ENCODE assay signal across 18 cellular contexts in the genomic region with DNA sequence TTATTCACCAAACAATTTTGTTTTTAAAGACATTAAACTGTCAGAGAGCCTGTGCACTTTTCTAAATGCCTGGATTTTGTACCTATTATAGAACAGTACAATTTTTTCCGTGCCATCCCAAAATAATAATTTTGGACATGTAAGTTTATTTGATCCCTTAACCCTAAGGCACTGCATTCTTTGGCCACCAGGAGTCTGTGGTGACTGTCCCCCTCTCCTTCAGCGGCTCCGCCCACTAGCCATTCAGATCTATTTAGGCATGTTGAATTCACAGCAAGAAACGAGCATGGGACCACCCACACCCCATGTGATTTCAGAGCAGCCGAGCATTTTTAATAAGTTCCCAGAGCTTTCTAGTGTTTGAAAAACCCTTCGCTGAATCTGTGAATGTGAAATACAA.
A peak's percentile ranks its signal among the peaks of the same experiment; 100 is the strongest.
DNase-seq lines count a peak whose midpoint lies in the region; ATAC-seq, FAIRE-seq and TF ChIP-seq lines count a peak whose summit lies in the region.
"Had no signal": no experiment of that assay in that cellular context is flagged by ENCODE, and none has a peak within 500 bp of the region (broad histone marks: within the 10 kb centered on the region; RNA-seq: fewer than 3 reads in every experiment).

No MANE protein-coding gene starts in this region.

- no peak overlapping the region for H3K9ac ChIP-seq in Karpas-422 (ENCODE audit: low read length)
- no peak overlapping the region for H3K9ac ChIP-seq in K562 (ENCODE audit: insufficient read depth in 1 of 2, low read depth in 2 of 2, low read length in 2 of 2)

- no peak overlapping the region for H3K27ac ChIP-seq in Karpas-422 (ENCODE audit: low read length)
- H3K27ac ChIP-seq in K562 (ENCODE audit: extremely low read depth, low read depth, low read length) = no peak overlapping the region
- no peak overlapping the region for H3K27ac ChIP-seq in adrenal gland
- H3K27ac ChIP-seq: breast epithelium had no signal

- CTCF ChIA-PET in BJ (lab: Yijun Ruan, JAX) (interaction anchor here (0.8 to 1.3 kb wide), 4 partner anchors 10 to 184 kb away, joined by 3 to 4 read pairs (median 3); no protein-coding TSS in a partner anchor), K562 (lab: Yijun Ruan, JAX; ENCODE audit: low intra/inter-chr PET ratio) (interaction anchor here (0.6 kb wide), 1 partner anchor 95 kb away, joined by 3 read pairs; no protein-coding TSS in a partner anchor)

- H3K79me2 ChIP-seq in Karpas-422 (ENCODE audit: low read length) (no peaks in the 10 kb centered on the region), K562 (ENCODE audit: control insufficient read depth, insufficient read depth, low read length) (no peaks in the 10 kb centered on the region)

- TF ChIP-seq POLR2A in K562 (conservative IDR thresholded peaks at IDR 0.05) (no peak), adrenal gland (IDR thresholded peaks at IDR 0.05) (no peak)

- no peaks in the 10 kb centered on the region for H3K36me3 Mint-ChIP-seq in nephron (ENCODE audit: low read depth)
- H3K36me3 Mint-ChIP-seq in activated T-cell treated with anti-CD3 and anti-CD28 coated beads, Interleukin-2, amount 50 U/mL, for 24 hours (ENCODE audit: low read depth) = no peaks in the 10 kb centered on the region
- H3K36me3 Mint-ChIP-seq: activated CD8-positive, alpha-beta memory T cell treated with anti-CD3 and anti-CD28 coated beads, Interleukin-2, amount 10 ng/mL, durations not matched to agents 7 days and 5 days had no signal

- ATAC-seq in K562 = peak; percentile 80
- ATAC-seq in GM18861 (IDR thresholded peaks at IDR 0.05; ENCODE audit: unreplicated experiment) = no peak
- ATAC-seq: activated CD8-positive, alpha-beta memory T cell treated with anti-CD3 and anti-CD28 coated beads, Interleukin-2, amount 10 ng/mL, durations not matched to agents 7 days and 5 days had no signal

- peaks cover 7% of the 10 kb centered on the region for H3K27me3 Mint-ChIP-seq in nephron (ENCODE audit: low read depth)
- H3K27me3 Mint-ChIP-seq in activated T-cell treated with anti-CD3 and anti-CD28 coated beads, Interleukin-2, amount 50 U/mL, for 24 hours = peaks cover 6% of the 10 kb centered on the region

- no peak overlapping the region for H3K4me2 ChIP-seq in Karpas-422 (ENCODE audit: low read depth, low read length, poor library complexity, severe bottlenecking)
- no peak overlapping the region for H3K4me2 ChIP-seq in K562 (ENCODE audit: insufficient read depth, low read length)
- H3K4me2 ChIP-seq: smooth muscle cell had no signal

- TF ChIP-seq RAD21 in K562 (CRISPR knock-in tag; conservative IDR thresholded peaks at IDR 0.05 in 1 of 2, IDR thresholded peaks at IDR 0.05 in 1 of 2) = peak in 1 of 2 experiments; percentile 9; a peak in 1 of 4 replicates

- no peaks in the 10 kb centered on the region for H3K4me1 Mint-ChIP-seq in nephron
- H3K4me1 Mint-ChIP-seq in activated T-cell treated with anti-CD3 and anti-CD28 coated beads, Interleukin-2, amount 50 U/mL, for 24 hours (ENCODE audit: low read depth) = no peaks in the 10 kb centered on the region
- H3K4me1 Mint-ChIP-seq: activated B cell treated with CpG ODN at 0.5 μM for 24 hours; activated CD8-positive, alpha-beta memory T cell treated with anti-CD3 and anti-CD28 coated beads, Interleukin-2, amount 10 ng/mL, durations not matched to agents 7 days and 5 days had no signal

- H3K9me1 ChIP-seq in K562 (ENCODE audit: control insufficient read depth, insufficient read depth, low read length) = no peaks in the 10 kb centered on the region

- no peak for FAIRE-seq in K562 (lab: Jason Lieb, UNC)

- TF ChIP-seq EP300 in K562 (IDR thresholded peaks at IDR 0.05; ENCODE audit: low read length) = no peak

- BruUV-seq in K562 (replicated peaks; lab: Mats Ljungman, UMichigan) = no TSS peak

- intact Hi-C loops in K562 (cut with micrococcal nuclease) = no loop called here
- intact Hi-C loops in adrenal gland (cut with DNase I) = no loop called here

- no peaks in the 10 kb centered on the region for H4K20me1 ChIP-seq in Karpas-422 (ENCODE audit: insufficient read depth, low read depth, low read length)
- no peaks in the 10 kb centered on the region for H4K20me1 ChIP-seq in K562 (replicated peaks; ENCODE audit: control insufficient read depth, insufficient read depth, low read length)

- no peak for DNase-seq in BJ (ENCODE audit: low read depth)
- peak; percentile 52 for DNase-seq in Karpas-422
- peak; percentile 10 to 24 (median 12) for DNase-seq in K562 (ENCODE audit: extremely low read depth in 1 of 4, low spot score in 3 of 4)
- no peak for DNase-seq in adrenal gland
- no peak for DNase-seq in activated T-cell treated with anti-CD3 and anti-CD28 coated beads, Interleukin-2, amount 50 U/mL, for 24 hours
- no peak for DNase-seq in NCI-H2227 (lab: John Stamatoyannopoulos, UW; ENCODE audit: unreplicated experiment)
- DNase-seq: activated B cell treated with CpG ODN at 0.5 μM for 24 hours; activated CD8-positive, alpha-beta memory T cell treated with anti-CD3 and anti-CD28 coated beads, Interleukin-2, amount 10 ng/mL, durations not matched to agents 7 days and 5 days; activated naive CD4-positive, alpha-beta T cell; effector CD8-positive, alpha-beta T cell; foreskin melanocyte; mesenchymal stem cell; MG63 had no signal

- H3K9me2 ChIP-seq in Karpas-422 (replicated peaks; ENCODE audit: insufficient read depth, low read length) = no peaks in the 10 kb centered on the region

- H3K4me1 ChIP-seq in Karpas-422 (ENCODE audit: low read length) = peaks cover 8% of the 10 kb centered on the region
- H3K4me1 ChIP-seq in K562 (replicated peaks in 1 of 2; ENCODE audit: control insufficient read depth in 2 of 2, insufficient read depth in 2 of 2, low read length in 2 of 2) = no peaks in the 10 kb centered on the region
- H3K4me1 ChIP-seq in adrenal gland (replicated peaks in 1 of 2) = no peaks in the 10 kb centered on the region
- H3K4me1 ChIP-seq: breast epithelium had no signal

- in situ Hi-C loops in K562 (cut with MboI) = no loop called here

- H3K4me3 Mint-ChIP-seq in nephron = no peak overlapping the region
- H3K4me3 Mint-ChIP-seq in activated T-cell treated with anti-CD3 and anti-CD28 coated beads, Interleukin-2, amount 50 U/mL, for 24 hours = no peak overlapping the region
- H3K4me3 Mint-ChIP-seq: activated B cell treated with CpG ODN at 0.5 μM for 24 hours; activated CD8-positive, alpha-beta memory T cell treated with anti-CD3 and anti-CD28 coated beads, Interleukin-2, amount 10 ng/mL, durations not matched to agents 7 days and 5 days; stimulated activated naive CD8-positive, alpha-beta T cell treated with anti-CD3 and anti-CD28 coated beads, Interleukin-15, Interleukin-2, amounts not matched to agents 100 ng/mL and 50 ng/mL, for 24 hours had no signal

- no peaks in the 10 kb centered on the region for H3K9me3 Mint-ChIP-seq in nephron
- H3K9me3 Mint-ChIP-seq in activated T-cell treated with anti-CD3 and anti-CD28 coated beads, Interleukin-2, amount 50 U/mL, for 24 hours = no peaks in the 10 kb centered on the region
- H3K9me3 Mint-ChIP-seq: activated B cell treated with CpG ODN at 0.5 μM for 24 hours; stimulated activated naive CD8-positive, alpha-beta T cell treated with anti-CD3 and anti-CD28 coated beads, Interleukin-15, Interleukin-2, amounts not matched to agents 100 ng/mL and 50 ng/mL, for 24 hours had no signal

- H2AFZ ChIP-seq in Karpas-422 (ENCODE audit: low read length) (no peak overlapping the region), K562 (ENCODE audit: low read depth, low read length) (no peak overlapping the region)

- no peaks in the 10 kb centered on the region for H3K36me3 ChIP-seq in BJ (ENCODE audit: control insufficient read depth, insufficient read depth, low read length)
- no peaks in the 10 kb centered on the region for H3K36me3 ChIP-seq in Karpas-422 (ENCODE audit: insufficient read depth, low read length)
- H3K36me3 ChIP-seq in K562 (ENCODE audit: control insufficient read depth, insufficient read depth, low read length) = no peaks in the 10 kb centered on the region
- H3K36me3 ChIP-seq in adrenal gland (replicated peaks in 1 of 2) = no peaks in the 10 kb centered on the region
- H3K36me3 ChIP-seq: breast epithelium, MG63 had no signal

- H3K27ac Mint-ChIP-seq in nephron = peak overlapping the region in 1 of 3 experiments; percentile 40
- no peak overlapping the region for H3K27ac Mint-ChIP-seq in activated T-cell treated with anti-CD3 and anti-CD28 coated beads, Interleukin-2, amount 50 U/mL, for 24 hours
- H3K27ac Mint-ChIP-seq: activated B cell treated with CpG ODN at 0.5 μM for 24 hours; activated CD8-positive, alpha-beta memory T cell treated with anti-CD3 and anti-CD28 coated beads, Interleukin-2, amount 10 ng/mL, durations not matched to agents 7 days and 5 days; stimulated activated naive CD8-positive, alpha-beta T cell treated with anti-CD3 and anti-CD28 coated beads, Interleukin-15, Interleukin-2, amounts not matched to agents 100 ng/mL and 50 ng/mL, for 24 hours had no signal

- H3K4me3 ChIP-seq in BJ (ENCODE audit: low read depth, low read length) = no peak overlapping the region
- H3K4me3 ChIP-seq in Karpas-422 (ENCODE audit: low read length) = no peak overlapping the region
- no peak overlapping the region for H3K4me3 ChIP-seq in K562
- no peak overlapping the region for H3K4me3 ChIP-seq in adrenal gland
- H3K4me3 ChIP-seq: breast epithelium, MG63, smooth muscle cell had no signal

- WGBS in K562 (ENCODE audit: insufficient coverage, low coverage, missing lambda C conversion rate) = 33% methylated on average over 6 of the region's 6 CpGs
- whole genome bisulfite sequencing in adrenal gland, 4 donors = 84 to 92% (median 87%) methylated on average over 6 of the region's 6 CpGs

- TF ChIP-seq CTCF in BJ (IDR thresholded peaks at IDR 0.05; ENCODE audit: insufficient read depth, low read depth, low read length) = 0 out of 2 replicates have a peak, but pooled peaks have one; percentile 9
- peak in 2 of 3 experiments; percentile 32 to 45; a peak in 2 of 6 replicates for TF ChIP-seq CTCF in K562 (IDR thresholded peaks at IDR 0.05 in 2 of 3, conservative IDR thresholded peaks at IDR 0.05 in 1 of 3; ENCODE audit: insufficient read depth in 2 of 3, low read depth in 1 of 3, low read length in 3 of 3)
- TF ChIP-seq CTCF in nephron (IDR thresholded peaks at IDR 0.05; ENCODE audit: unreplicated experiment in 3 of 3) = peak in 2 of 3 experiments; percentile 7 to 10
- no peak for TF ChIP-seq CTCF in adrenal gland (IDR thresholded peaks at IDR 0.05)

- H3K27me3 ChIP-seq in BJ (ENCODE audit: control insufficient read depth, insufficient read depth, low read length) = no peaks in the 10 kb centered on the region
- no peaks in the 10 kb centered on the region for H3K27me3 ChIP-seq in Karpas-422 (ENCODE audit: low read length)
- no peaks in the 10 kb centered on the region for H3K27me3 ChIP-seq in K562 (ENCODE audit: control insufficient read depth in 2 of 2, insufficient read depth in 2 of 2, low read length in 2 of 2)
- no peaks in the 10 kb centered on the region for H3K27me3 ChIP-seq in adrenal gland
- H3K27me3 ChIP-seq: breast epithelium, MG63 had no signal

- H3K9me3 ChIP-seq in Karpas-422 (ENCODE audit: low read length) (no peaks in the 10 kb centered on the region), K562 (replicated peaks; ENCODE audit: control insufficient read depth, insufficient read depth, low read depth, low read length) (no peaks in the 10 kb centered on the region), adrenal gland (replicated peaks in 1 of 3) (no peaks in the 10 kb centered on the region)
- H3K9me3 ChIP-seq: breast epithelium, MG63 had no signal

- POLR2A ChIA-PET in BJ (lab: Charles Lee) (no interaction called here), K562 (lab: Yijun Ruan, JAX) (no interaction called here)

Comparison
In these comparisons a context has a peak if more than half of its experiments do, and no peak if none do; other contexts are left out.
1. DNase-seq: peak in Karpas-422 (single experiment) and K562 (4 of 4); none in BJ (single experiment), adrenal gland (0 of 7), activated T-cell treated with anti-CD3 and anti-CD28 coated beads, Interleukin-2, amount 50 U/mL, for 24 hours (single experiment) and NCI-H2227 (single experiment).
2. CTCF ChIP-seq: peak in BJ (single experiment), K562 (2 of 3) and nephron (2 of 3); none in adrenal gland (0 of 6).